In genomic region chr7:72830567-72830966, GRCh38 we compare ENCODE assay signal across 8 cellular contexts. TPM values are rescaled to one million over a fixed set of nuclear protein-coding genes. Genes with fewer than 3 reads are reported as not detected.
DNase-seq lines count a peak whose midpoint lies in the region; ATAC-seq and TF ChIP-seq lines count a peak whose summit lies in the region.
"Not testable (repeated sequence)": the region's sequence is repeated elsewhere in the genome, so short reads cannot be mapped to it uniquely, and the experiment has no call there.

No MANE protein-coding gene starts in this region.

- H3K9me3 Mint-ChIP-seq in activated naive CD8-positive, alpha-beta T cell treated with anti-CD3 and anti-CD28 coated beads, Interleukin-2, amount 10 ng/mL, durations not matched to agents 7 days and 5 days; endodermal cell: not testable (repeated sequence)

- not testable (repeated sequence) for H3K4me1 ChIP-seq in BE2C; SJSA1 (replicated peaks); endodermal cell (ENCODE audit: control insufficient read depth, insufficient read depth, low read length); iPS-20b (ENCODE audit: insufficient read depth, low read length); stomach smooth muscle (ENCODE audit: control insufficient read depth, insufficient read depth, low read length)

- peaks cover 12% of the 10 kb centered on the region for H3K36me3 Mint-ChIP-seq in activated naive CD8-positive, alpha-beta T cell treated with anti-CD3 and anti-CD28 coated beads, Interleukin-2, amount 10 ng/mL, durations not matched to agents 7 days and 5 days
- peaks cover 29% of the 10 kb centered on the region for H3K36me3 Mint-ChIP-seq in endodermal cell (ENCODE audit: low read depth)

- peaks cover 20% of the 10 kb centered on the region for H3K4me1 Mint-ChIP-seq in activated naive CD8-positive, alpha-beta T cell treated with anti-CD3 and anti-CD28 coated beads, Interleukin-2, amount 10 ng/mL, durations not matched to agents 7 days and 5 days
- H3K4me1 Mint-ChIP-seq in endodermal cell, result not testable (repeated sequence)

- DNase-seq in BE2C; HFF-Myc (ENCODE audit: extremely low read depth, low read depth); SJSA1 (ENCODE audit: low read depth in 1 of 2, low spot score in 2 of 2); activated naive CD8-positive, alpha-beta T cell treated with anti-CD3 and anti-CD28 coated beads, Interleukin-2, amount 10 ng/mL, durations not matched to agents 7 days and 5 days; endodermal cell: not testable (repeated sequence)

- not testable (repeated sequence) for TF ChIP-seq EP300 in neural cell (conservative IDR thresholded peaks at IDR 0.05; ENCODE audit: poor library complexity, severe bottlenecking)

- H3K9me3 ChIP-seq in BE2C; SJSA1 (replicated peaks); endodermal cell (ENCODE audit: control insufficient read depth, low read length); iPS-20b (ENCODE audit: insufficient read depth, low read depth, low read length); neural cell (ENCODE audit: low read length); stomach smooth muscle (ENCODE audit: control insufficient read depth in 2 of 2, low read length in 2 of 2): not testable (repeated sequence)

- 70% methylated on average over 1 of the region's 5 CpGs; no CpG with 5 or more reads in 1 of the 2 experiments for WGBS in endodermal cell (ENCODE audit: insufficient coverage in 1 of 2, insufficient read length in 1 of 2), 2 experiments

- not testable (repeated sequence) for H4K20me1 ChIP-seq in neural cell (ENCODE audit: insufficient read depth)

- H3K27me3 Mint-ChIP-seq in activated naive CD8-positive, alpha-beta T cell treated with anti-CD3 and anti-CD28 coated beads, Interleukin-2, amount 10 ng/mL, durations not matched to agents 7 days and 5 days; endodermal cell (ENCODE audit: insufficient read depth): not testable (repeated sequence)

- peak overlapping the region; percentile 98 for H3K27ac Mint-ChIP-seq in activated naive CD8-positive, alpha-beta T cell treated with anti-CD3 and anti-CD28 coated beads, Interleukin-2, amount 10 ng/mL, durations not matched to agents 7 days and 5 days
- H3K27ac Mint-ChIP-seq in endodermal cell, result peak overlapping the region; percentile 96

- not testable (repeated sequence) for H3K9ac ChIP-seq in endodermal cell (ENCODE audit: extremely low read depth, low read length, poor library complexity, severe bottlenecking); iPS-20b (ENCODE audit: low read depth, low read length); neural cell (ENCODE audit: low read length)
- peak overlapping the region; percentile 89 to 93 for H3K9ac ChIP-seq in stomach smooth muscle (ENCODE audit: low read length in 2 of 2)

- POLR2A ChIA-PET in activated naive CD8-positive, alpha-beta T cell treated with anti-CD3 and anti-CD28 coated beads, Interleukin-2, amount 10 ng/mL, durations not matched to agents 7 days and 5 days (lab: Charles Lee), result interaction anchor here (0.7 to 0.8 kb wide), 2 partner anchors 49 to 1632 kb away, joined by 3 to 4 read pairs; no protein-coding TSS in a partner anchor

- peak overlapping the region; percentile 84 for H3K4me3 ChIP-seq in BE2C (ENCODE audit: low read depth, low read length)
- peak overlapping the region; percentile 73 for H3K4me3 ChIP-seq in HFF-Myc (replicated peaks; ENCODE audit: low read depth, low read length)
- H3K4me3 ChIP-seq in SJSA1, result peak overlapping the region; percentile 48
- H3K4me3 ChIP-seq in endodermal cell (ENCODE audit: low read length), result peak overlapping the region; percentile 94
- H3K4me3 ChIP-seq in iPS-20b (ENCODE audit: low read length), result peak overlapping the region; percentile 80
- H3K4me3 ChIP-seq in neural cell (ENCODE audit: low read length), result peak overlapping the region; percentile 70
- H3K4me3 ChIP-seq in stomach smooth muscle (ENCODE audit: low read length in 2 of 2), result peak overlapping the region; percentile 42 to 79

- H3K27me3 ChIP-seq in BE2C; SJSA1 (replicated peaks); endodermal cell (ENCODE audit: control insufficient read depth, insufficient read depth, low read length, poor library complexity, severe bottlenecking); iPS-20b (ENCODE audit: insufficient read depth, low read length); neural cell (ENCODE audit: insufficient read depth, low read depth, low read length); stomach smooth muscle (ENCODE audit: control insufficient read depth in 1 of 2, insufficient read depth in 2 of 2, low read length in 2 of 2): not testable (repeated sequence)

- H3K79me2 ChIP-seq in neural cell (replicated peaks; ENCODE audit: insufficient read depth, low read length), result peaks cover 12% of the 10 kb centered on the region

- H3F3A ChIP-seq in neural cell (ENCODE audit: insufficient read depth, low read length, poor library complexity, severe bottlenecking), result not testable (repeated sequence)

- TF ChIP-seq CTCF in BE2C (IDR thresholded peaks at IDR 0.05; ENCODE audit: low read depth, low read length); HFF-Myc (IDR thresholded peaks at IDR 0.05; ENCODE audit: low read depth, low read length, missing control alignments); endodermal cell (conservative IDR thresholded peaks at IDR 0.05); neural cell (IDR thresholded peaks at IDR 0.05; ENCODE audit: poor library complexity, severe bottlenecking): not testable (repeated sequence)

- TF ChIP-seq RAD21 in neural cell (conservative IDR thresholded peaks at IDR 0.05), result not testable (repeated sequence)

- H3K27ac ChIP-seq in SJSA1 (peak overlapping the region; percentile 84), stomach smooth muscle (ENCODE audit: low read length) (peak overlapping the region; percentile 98)
- not testable (repeated sequence) for H3K27ac ChIP-seq in endodermal cell (ENCODE audit: low read depth, low read length); iPS-20b (ENCODE audit: low read length); neural cell (ENCODE audit: low read length)

- H3K4me3 Mint-ChIP-seq in activated naive CD8-positive, alpha-beta T cell treated with anti-CD3 and anti-CD28 coated beads, Interleukin-2, amount 10 ng/mL, durations not matched to agents 7 days and 5 days, result peak overlapping the region; percentile 97
- H3K4me3 Mint-ChIP-seq in endodermal cell, result peak overlapping the region; percentile 77

- H3K4me2 ChIP-seq in neural cell (ENCODE audit: low read length), result not testable (repeated sequence)

- H3K36me3 ChIP-seq in BE2C (peaks cover 18% of the 10 kb centered on the region), SJSA1 (peaks cover 17% of the 10 kb centered on the region), endodermal cell (ENCODE audit: control insufficient read depth, insufficient read depth, low read length) (peaks cover 32% of the 10 kb centered on the region), iPS-20b (ENCODE audit: insufficient read depth, low read depth, low read length) (peaks cover 33% of the 10 kb centered on the region), stomach smooth muscle (ENCODE audit: control insufficient read depth in 2 of 2, insufficient read depth in 2 of 2, low read length in 2 of 2) (peaks cover 10 to 13% of the 10 kb centered on the region in 2 donors)
- not testable (repeated sequence) for H3K36me3 ChIP-seq in neural cell (ENCODE audit: insufficient read depth, low read length)

- ATAC-seq in activated naive CD8-positive, alpha-beta T cell treated with anti-CD3 and anti-CD28 coated beads, Interleukin-2, amount 10 ng/mL, durations not matched to agents 7 days and 5 days (ENCODE audit: low read depth), result not testable (repeated sequence)

- not testable (repeated sequence) for H3K9me2 ChIP-seq in neural cell (ENCODE audit: insufficient read depth, low read length)

- not testable (repeated sequence) for H2AFZ ChIP-seq in neural cell (ENCODE audit: low read depth, low read length)

RNA-seq across cellular contexts. Expression of gene TYW1B, which starts 2.6 kb away (rescaled TPM):
- 17.4 TPM for polyA plus RNA-seq in BE2C (2012; ENCODE audit: insufficient read depth, insufficient read length, low read depth)
- total RNA-seq in SJSA1 (2014; rRNA removed; shearing (Covaris generic)), result 4.5 and 4.6 TPM in 2 replicates
- total RNA-seq in activated naive CD8-positive, alpha-beta T cell treated with anti-CD3 and anti-CD28 coated beads, Interleukin-2, amount 10 ng/mL, durations not matched to agents 7 days and 5 days, result 1 to 10 TPM; 4.0 to 4.5 TPM
- total RNA-seq in endodermal cell, result 1 to 10 TPM; 3.7 to 3.9 TPM
- polyA plus RNA-seq in endodermal cell (2013, experiment 1 of 2), result 6.2 TPM
- 5.5 TPM for polyA plus RNA-seq in endodermal cell (2013, experiment 2 of 2)
- 0.97 and 1.5 TPM in 2 replicates for polyA plus RNA-seq in neural cell
- polyA minus RNA-seq in neural cell, result 2.7 and 3.9 TPM in 2 replicates
